ENCODE assay signal across 14 cellular contexts in the genomic region with DNA sequence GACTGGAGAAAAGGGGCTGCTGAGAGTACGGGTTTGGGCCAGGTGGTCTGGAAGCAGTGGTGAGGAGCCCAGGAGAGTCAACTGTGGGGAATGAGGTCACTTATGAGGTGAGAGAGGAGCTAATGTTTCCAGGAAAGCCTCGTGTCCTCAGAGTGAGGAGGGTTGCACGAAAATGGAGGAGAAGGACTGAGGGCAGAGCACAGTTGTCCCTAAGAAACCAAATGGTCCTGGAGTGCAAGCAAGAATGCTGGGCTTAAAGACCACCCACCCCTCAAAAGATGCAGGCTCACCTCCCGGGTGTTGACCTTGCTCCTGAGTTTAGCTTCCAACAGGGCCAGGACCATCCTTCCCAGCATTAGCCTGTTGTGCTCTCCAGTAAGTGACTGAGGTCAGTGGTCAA.
DNase-seq lines count a peak whose midpoint lies in the region; ATAC-seq and TF ChIP-seq lines count a peak whose summit lies in the region.
"Had no signal": no experiment of that assay in that cellular context is flagged by ENCODE, and none has a peak within 500 bp of the region (broad histone marks: within the 10 kb centered on the region; RNA-seq: fewer than 3 reads in every experiment).

No MANE protein-coding gene starts in this region.

- no peak for DNase-seq in Calu3
- no peak for DNase-seq in dorsolateral prefrontal cortex
- DNase-seq in medulla oblongata (ENCODE audit: extremely low spot score) = peak; percentile 2
- DNase-seq in iPS-NIHi7 (ENCODE audit: extremely low spot score) = no peak
- DNase-seq in MM.1S = no peak
- DNase-seq: ACHN; CD4-positive, CD25-positive, alpha-beta regulatory T cell; DMS 273 treated with DMSO at 0.1 percent for 48 hours; GOT3; H9 had no signal

- H3K27me3 ChIP-seq in dorsolateral prefrontal cortex = no peaks in the 10 kb centered on the region
- H3K27me3 ChIP-seq in MM.1S (replicated peaks; ENCODE audit: insufficient read depth, low read length) = no peaks in the 10 kb centered on the region
- H3K27me3 ChIP-seq: BLaER1 treated with 17β-estradiol and CSF1 and Interleukin-3, amounts not matched to agents 10 nM and 100 nM had no signal

- no peaks in the 10 kb centered on the region for H3K27me3 Mint-ChIP-seq in Calu3 (ENCODE audit: unreplicated experiment)
- H3K27me3 Mint-ChIP-seq: CD4-positive, CD25-positive, alpha-beta regulatory T cell had no signal

- intact Hi-C loops in Calu3 (cut with micrococcal nuclease; ENCODE audit: unreplicated experiment) = no loop called here
- intact Hi-C loops in dorsolateral prefrontal cortex (cut with DNase I) = loop anchor here in 1 of 2 donors (5.0 kb wide), 1 partner anchor 68 kb away; no protein-coding TSS in a partner anchor

- no peaks in the 10 kb centered on the region for H3F3A ChIP-seq in MM.1S (ENCODE audit: insufficient read depth, low read length)

- H3K9ac ChIP-seq in MM.1S (ENCODE audit: low read length) = no peak overlapping the region
- H3K9ac ChIP-seq: BLaER1 treated with 17β-estradiol and CSF1 and Interleukin-3, amounts not matched to agents 10 nM and 100 nM had no signal

- H3K36me3 ChIP-seq in MM.1S (replicated peaks; ENCODE audit: insufficient read depth, low read length) = no peaks in the 10 kb centered on the region

- no peaks in the 10 kb centered on the region for H3K9me3 ChIP-seq in MM.1S (replicated peaks; ENCODE audit: insufficient read depth, low read length)
- H3K9me3 ChIP-seq: BLaER1 treated with 17β-estradiol and CSF1 and Interleukin-3, amounts not matched to agents 10 nM and 100 nM had no signal

- no peaks in the 10 kb centered on the region for H3K79me2 ChIP-seq in MM.1S (ENCODE audit: low read length)

- TF ChIP-seq CTCF in Calu3 (IDR thresholded peaks at IDR 0.05; ENCODE audit: unreplicated experiment) (no peak), dorsolateral prefrontal cortex (IDR thresholded peaks at IDR 0.05 in 54 of 56, conservative IDR thresholded peaks at IDR 0.05 in 2 of 56; ENCODE audit: low read depth in 1 of 56, partially characterized antibody in 56 of 56) (no peak), MM.1S (IDR thresholded peaks at IDR 0.05; ENCODE audit: low read length) (no peak)

- no peaks in the 10 kb centered on the region for H3K9me3 Mint-ChIP-seq in Calu3 (ENCODE audit: low read depth, unreplicated experiment)
- H3K9me3 Mint-ChIP-seq: CD4-positive, CD25-positive, alpha-beta regulatory T cell; H9 had no signal

- no peaks in the 10 kb centered on the region for H3K9me2 ChIP-seq in MM.1S (replicated peaks; ENCODE audit: insufficient read depth, low read length)

- CTCF ChIA-PET in Calu3 (lab: Charles Lee) = interaction anchor here (1.3 kb wide), 1 partner anchor 363 kb away, joined by 3 read pairs; no protein-coding TSS in a partner anchor

- no peak overlapping the region for H3K4me2 ChIP-seq in MM.1S (ENCODE audit: low read depth, low read length)
- H3K4me2 ChIP-seq: BLaER1 treated with 17β-estradiol and CSF1 and Interleukin-3, amounts not matched to agents 10 nM and 100 nM had no signal

- no peak for ATAC-seq in HG03175 (IDR thresholded peaks at IDR 0.05; ENCODE audit: unreplicated experiment)
- ATAC-seq in GM21423 (IDR thresholded peaks at IDR 0.05; ENCODE audit: unreplicated experiment) = no peak

- BruUV-seq in Calu3 (replicated peaks; lab: Mats Ljungman, UMichigan) = no TSS peak

- no peaks in the 10 kb centered on the region for H3K4me1 ChIP-seq in MM.1S (ENCODE audit: low read length)
- H3K4me1 ChIP-seq: BLaER1 treated with 17β-estradiol and CSF1 and Interleukin-3, amounts not matched to agents 10 nM and 100 nM had no signal

- no peak overlapping the region for H3K4me3 ChIP-seq in dorsolateral prefrontal cortex
- no peak overlapping the region for H3K4me3 ChIP-seq in MM.1S (ENCODE audit: low read length)
- H3K4me3 ChIP-seq: BLaER1 treated with 17β-estradiol and CSF1 and Interleukin-3, amounts not matched to agents 10 nM and 100 nM had no signal

- H3K27ac ChIP-seq in angular gyrus (ENCODE audit: low read depth, low read length) (peak overlapping the region; percentile 99), dorsolateral prefrontal cortex (peak overlapping the region in 58 of 59 donors; percentile 45 to 100 (median 97)), MM.1S (ENCODE audit: low read length) (no peak overlapping the region)
- H3K27ac ChIP-seq: BLaER1 treated with 17β-estradiol and CSF1 and Interleukin-3, amounts not matched to agents 10 nM and 100 nM had no signal

- peaks cover 8% of the 10 kb centered on the region for H3K4me1 Mint-ChIP-seq in Calu3 (ENCODE audit: low read depth, unreplicated experiment)

- H2AFZ ChIP-seq in MM.1S (ENCODE audit: low read length) = no peak overlapping the region

- H3K36me3 Mint-ChIP-seq in Calu3 (ENCODE audit: insufficient read depth, unreplicated experiment) = peaks cover 20% of the 10 kb centered on the region

- H4K20me1 ChIP-seq in MM.1S (ENCODE audit: insufficient read depth, low read length) = no peaks in the 10 kb centered on the region
- H4K20me1 ChIP-seq: BLaER1 treated with 17β-estradiol and CSF1 and Interleukin-3, amounts not matched to agents 10 nM and 100 nM had no signal

- H3K4me3 Mint-ChIP-seq in Calu3 (ENCODE audit: low read depth, unreplicated experiment) = no peak overlapping the region
- H3K4me3 Mint-ChIP-seq: CD4-positive, CD25-positive, alpha-beta regulatory T cell; H9 had no signal

- peak overlapping the region; percentile 3 for H3K27ac Mint-ChIP-seq in Calu3 (ENCODE audit: unreplicated experiment)
